In the genomic region with DNA sequence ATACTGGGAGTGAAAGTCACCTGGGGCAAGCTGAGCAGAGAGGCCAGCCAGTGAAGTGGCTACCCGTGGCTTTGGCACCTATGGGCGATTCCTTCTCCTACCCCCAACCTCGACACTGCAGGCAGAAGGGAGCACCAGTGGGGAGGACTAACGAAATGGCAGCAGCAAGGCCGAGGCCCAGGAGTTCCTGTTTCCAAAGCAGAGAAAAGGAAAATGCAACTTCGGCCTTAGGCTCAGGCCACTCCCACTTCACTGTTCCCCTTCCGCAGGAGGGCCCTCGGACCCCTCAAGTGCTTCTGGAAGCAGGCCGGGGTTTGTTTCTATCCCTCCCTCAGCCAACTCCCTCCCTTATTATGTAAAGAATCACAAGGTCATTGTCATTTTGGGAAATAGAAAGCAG, we compare ENCODE assay signal across 28 cellular contexts. TPM values are rescaled to one million over a fixed set of nuclear protein-coding genes. Genes with fewer than 3 reads are reported as not detected.
DNase-seq lines count a peak whose midpoint lies in the region; ATAC-seq and TF ChIP-seq lines count a peak whose summit lies in the region.
"Had no signal": no experiment of that assay in that cellular context is flagged by ENCODE, and none has a peak within 500 bp of the region (broad histone marks: within the 10 kb centered on the region; RNA-seq: fewer than 3 reads in every experiment).

No MANE protein-coding gene starts in this region.

- peaks cover 14% of the 10 kb centered on the region for H3K4me1 Mint-ChIP-seq in dendritic cell treated with granulocyte-macrophage colony-stimulating factor and Interleukin-4, amounts not matched to agents 40 ng/mL and 50 ng/mL, for 4 days (ENCODE audit: low read depth)
- H3K4me1 Mint-ChIP-seq: CD8-positive, alpha-beta memory T cell had no signal

- peak overlapping the region; percentile 68 for H3K27ac Mint-ChIP-seq in dendritic cell treated with granulocyte-macrophage colony-stimulating factor and Interleukin-4, amounts not matched to agents 40 ng/mL and 50 ng/mL, for 4 days

- H3K36me3 ChIP-seq in right atrium auricular region, result no peaks in the 10 kb centered on the region
- no peaks in the 10 kb centered on the region for H3K36me3 ChIP-seq in upper lobe of right lung
- H3K36me3 ChIP-seq: esophagus squamous epithelium, prostate gland, tibial artery had no signal

- H3K27me3 ChIP-seq in right atrium auricular region (no peaks in the 10 kb centered on the region), upper lobe of right lung (peaks cover 31% of the 10 kb centered on the region)

- DNase-seq in right atrium auricular region (ENCODE audit: low spot score) (no peak), Right ventricle myocardium superior (no peak), MV-4-11 (lab: John Stamatoyannopoulos, UW) (peak; percentile 88), upper lobe of right lung (no peak), NCI-H1417 (lab: John Stamatoyannopoulos, UW) (no peak), anterior cingulate cortex (lab: John Stamatoyannopoulos, UW) (no peak)
- DNase-seq: activated CD4-positive, alpha-beta T cell treated with anti-CD3 and anti-CD28 coated beads for 4 hours; activated CD8-positive, alpha-beta memory T cell treated with anti-CD3 and anti-CD28 coated beads for 24 hours; activated effector memory CD4-positive, alpha-beta T cell treated with anti-CD3 and anti-CD28 coated beads, Interleukin-2, amount 50 U/mL, for 16 hours; CD8-positive, alpha-beta memory T cell; central memory CD4-positive, alpha-beta T cell; dermis blood vessel endothelial cell; esophagus squamous epithelium; foreskin melanocyte; HCEC 1CT; KBM-7; NCI-H1694 treated with DMSO at 0.1 percent for 48 hours; NCI-H2171; NCI-H510A; NK-92 treated with Interleukin-12 subunit alpha and Interleukin-12 subunit beta, amount 100 ng/mL, for 24 hours; T-helper 2 cell; tibial artery had no signal

- H3K9me3 Mint-ChIP-seq in dendritic cell treated with granulocyte-macrophage colony-stimulating factor and Interleukin-4, amounts not matched to agents 40 ng/mL and 50 ng/mL, for 4 days, result peaks cover 9% of the 10 kb centered on the region

- no peak overlapping the region for H3K4me3 Mint-ChIP-seq in dendritic cell treated with granulocyte-macrophage colony-stimulating factor and Interleukin-4, amounts not matched to agents 40 ng/mL and 50 ng/mL, for 4 days
- H3K4me3 Mint-ChIP-seq: CD8-positive, alpha-beta memory T cell had no signal

- peaks cover 0 to 9% of the 10 kb centered on the region in 2 donors for H3K9me3 ChIP-seq in right atrium auricular region
- no peaks in the 10 kb centered on the region for H3K9me3 ChIP-seq in upper lobe of right lung
- H3K9me3 ChIP-seq: esophagus squamous epithelium, prostate gland had no signal

- H3K4me3 ChIP-seq in right atrium auricular region (no peak overlapping the region), upper lobe of right lung (no peak overlapping the region)
- H3K4me3 ChIP-seq: esophagus squamous epithelium, hepatocyte, prostate gland, tibial artery had no signal

- intact Hi-C loops in Right ventricle myocardium superior (cut with DNase I), result no loop called here
- intact Hi-C loops in dendritic cell treated with granulocyte-macrophage colony-stimulating factor and Interleukin-4, amounts not matched to agents 40 ng/mL and 50 ng/mL, for 4 days (cut with micrococcal nuclease), result loop anchor here (10.0 kb wide), 1 partner anchor 287 kb away; the partner anchor contains the start of gene ATP6V0E1
- intact Hi-C loops in upper lobe of right lung (cut with DNase I), result no loop called here

- TF ChIP-seq CTCF in right atrium auricular region (IDR thresholded peaks at IDR 0.05), result no peak
- TF ChIP-seq CTCF in upper lobe of right lung (IDR thresholded peaks at IDR 0.05), result no peak

- H3K27me3 Mint-ChIP-seq in dendritic cell treated with granulocyte-macrophage colony-stimulating factor and Interleukin-4, amounts not matched to agents 40 ng/mL and 50 ng/mL, for 4 days, result peaks cover 17% of the 10 kb centered on the region

- H3K4me1 ChIP-seq in right atrium auricular region (peaks cover 0 to 22% of the 10 kb centered on the region in 2 donors), upper lobe of right lung (no peaks in the 10 kb centered on the region)
- H3K4me1 ChIP-seq: esophagus squamous epithelium, prostate gland, tibial artery had no signal

- H3K36me3 Mint-ChIP-seq in dendritic cell treated with granulocyte-macrophage colony-stimulating factor and Interleukin-4, amounts not matched to agents 40 ng/mL and 50 ng/mL, for 4 days (ENCODE audit: low read depth), result no peaks in the 10 kb centered on the region
- H3K36me3 Mint-ChIP-seq: CD8-positive, alpha-beta memory T cell had no signal

- ATAC-seq in Right ventricle myocardium superior (ENCODE audit: poor library complexity) (no peak), upper lobe of right lung (peak; percentile 85), GM19452 (IDR thresholded peaks at IDR 0.05; ENCODE audit: unreplicated experiment) (no peak)
- ATAC-seq: SK-N-SH treated with all-trans-retinoic acid at 6 μM for 48 hours had no signal

- H3K27ac ChIP-seq in right atrium auricular region, result peak overlapping the region; percentile 40 to 86
- no peak overlapping the region for H3K27ac ChIP-seq in upper lobe of right lung
- H3K27ac ChIP-seq: esophagus squamous epithelium, hepatocyte, prostate gland, RWPE1, tibial artery had no signal

RNA-seq across cellular contexts. Expression of gene NKX2-5, which starts 36.4 kb away (rescaled TPM):
- 100 to 1,000 TPM; 285 to 402 TPM for total RNA-seq in right atrium auricular region
- 260 TPM for total RNA-seq in Right ventricle myocardium superior
- total RNA-seq in upper lobe of right lung, result not detected
- total RNA-seq: dermis blood vessel endothelial cell, esophagus squamous epithelium, hepatocyte, prostate gland had no signal

RNA-seq across cellular contexts. Expression of gene STC2, which starts 56.8 kb away (rescaled TPM):
- total RNA-seq in right atrium auricular region (10 to 100 TPM; 16.0 to 16.1 TPM), Right ventricle myocardium superior (9.6 TPM), upper lobe of right lung (4.9 TPM)

Comparison
In these comparisons a context has a peak if more than half of its experiments do, and no peak if none do; other contexts are left out.
1. RNA of gene NKX2-5, which starts 36.4 kb away (total RNA-seq): 285 to 402 TPM in right atrium auricular region and 260 TPM in Right ventricle myocardium superior (single experiment); not detected in upper lobe of right lung (single experiment); every median in the first group is over 100 times any median in the second.